Comparison of ENCODE assay signal across 7 cellular contexts in the genomic region with DNA sequence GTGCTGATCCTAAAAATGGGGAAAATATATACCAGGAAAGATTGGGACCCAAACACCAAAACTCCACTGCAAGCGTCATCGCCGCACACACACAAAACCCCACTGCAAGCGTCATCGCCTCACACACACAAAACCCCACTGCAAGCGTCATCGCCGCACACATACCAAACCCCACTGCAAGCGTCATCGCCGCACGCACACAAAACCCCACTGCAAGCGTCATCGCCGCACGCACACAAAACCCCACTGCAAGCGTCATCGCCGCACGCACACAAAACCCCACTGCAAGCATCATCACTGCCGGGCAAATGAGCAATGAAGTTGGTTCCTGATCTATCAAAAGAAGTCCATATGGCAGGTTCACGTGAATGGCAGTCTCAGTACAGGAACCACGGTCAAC.
"Had no signal": no experiment of that assay in that cellular context is flagged by ENCODE, and none has a peak within 500 bp of the region (broad histone marks: within the 10 kb centered on the region; RNA-seq: fewer than 3 reads in every experiment).

No MANE protein-coding gene starts in this region.

- H3K4me3 ChIP-seq: K562 had no signal

- H3K27me3 Mint-ChIP-seq: IgD-negative memory B cell had no signal

- H3K9me3 Mint-ChIP-seq: IgD-negative memory B cell had no signal

- H3K4me3 Mint-ChIP-seq: IgD-negative memory B cell had no signal

- FAIRE-seq: HepG2, K562 had no signal

- H3K27ac ChIP-seq: HL-60 had no signal

- ATAC-seq: HepG2, K562 had no signal

- DNase-seq: IMR-90, KBM-7, KG1 had no signal
